Comparison of ENCODE assay signal across 8 cellular contexts in genomic region chr19:38618590-38619360, GRCh38. TPM values are rescaled to one million over a fixed set of nuclear protein-coding genes. Genes with fewer than 3 reads are reported as not detected.
DNase-seq lines count a peak whose midpoint lies in the region; ATAC-seq, FAIRE-seq and TF ChIP-seq lines count a peak whose summit lies in the region.

TSS of gene EIF3K (plus strand) at chr19:38619188. CDS start at chr19:38619269, 81 bp downstream.

- H3K4me1 Mint-ChIP-seq in T-helper 2 cell treated with Interferon-gamma antibody and Interleukin-4, amounts not matched to agents 5 μg/mL and 100 μg/mL, for 36 hours (ENCODE audit: low read depth), result peaks cover 36% of the 10 kb centered on the region

- peak within 1 kb of the TSS; percentile 75 to 91 for H3K4me3 ChIP-seq in ascending aorta
- peak within 1 kb of the TSS; percentile 92 to 99 for H3K4me3 ChIP-seq in right atrium auricular region
- H3K4me3 ChIP-seq in psoas muscle, result peak within 1 kb of the TSS; percentile 95

- peak; percentile 99 to 100 for DNase-seq in NCI-H1930 (lab: John Stamatoyannopoulos, UW)
- DNase-seq in T-helper 2 cell treated with Interferon-gamma antibody and Interleukin-4, amounts not matched to agents 5 μg/mL and 100 μg/mL, for 36 hours (ENCODE audit: low spot score), result peak; percentile 100
- peak; percentile 97 to 99 for DNase-seq in ascending aorta (ENCODE audit: low spot score in 2 of 2)
- peak; percentile 99 for DNase-seq in right atrium auricular region (ENCODE audit: low spot score)
- peak; percentile 99 to 100 for DNase-seq in psoas muscle
- peak; percentile 99 for DNase-seq in urothelium cell line (ENCODE audit: low spot score)

- H3K36me3 ChIP-seq in ascending aorta, result peaks cover 26 to 31% of the 10 kb centered on the region in 2 donors
- peaks cover 33% of the 10 kb centered on the region for H3K36me3 ChIP-seq in right atrium auricular region
- H3K36me3 ChIP-seq in psoas muscle (ENCODE audit: insufficient read depth in 1 of 2, low read depth in 1 of 2), result peaks cover 2 to 37% of the 10 kb centered on the region in 2 donors

- H3K27ac ChIP-seq in ascending aorta (peak within 1 kb of the TSS; percentile 87 to 88), right atrium auricular region (peak within 1 kb of the TSS; percentile 88 to 93), psoas muscle (peak within 1 kb of the TSS; percentile 93)

- no peaks in the 10 kb centered on the region for H3K9me3 Mint-ChIP-seq in T-helper 2 cell treated with Interferon-gamma antibody and Interleukin-4, amounts not matched to agents 5 μg/mL and 100 μg/mL, for 36 hours

- H3K4me3 Mint-ChIP-seq in T-helper 2 cell treated with Interferon-gamma antibody and Interleukin-4, amounts not matched to agents 5 μg/mL and 100 μg/mL, for 36 hours, result peak within 1 kb of the TSS; percentile 99

- H3K9me3 ChIP-seq in ascending aorta, result no peaks in the 10 kb centered on the region
- no peaks in the 10 kb centered on the region for H3K9me3 ChIP-seq in right atrium auricular region
- H3K9me3 ChIP-seq in psoas muscle, result no peaks in the 10 kb centered on the region

- peak within 1 kb of the TSS; percentile 93 for H3K27ac Mint-ChIP-seq in T-helper 2 cell treated with Interferon-gamma antibody and Interleukin-4, amounts not matched to agents 5 μg/mL and 100 μg/mL, for 36 hours

- FAIRE-seq in urothelium cell line (lab: Jason Lieb, UNC), result peak; percentile 92

- ATAC-seq in HG02943 (IDR thresholded peaks at IDR 0.05; ENCODE audit: low read depth, unreplicated experiment) (peak; percentile 51), psoas muscle (peak; percentile 92 to 97 (median 94))

- no peaks in the 10 kb centered on the region for H3K27me3 Mint-ChIP-seq in T-helper 2 cell treated with Interferon-gamma antibody and Interleukin-4, amounts not matched to agents 5 μg/mL and 100 μg/mL, for 36 hours (ENCODE audit: low read depth)

- H3K27me3 ChIP-seq in ascending aorta (no peaks in the 10 kb centered on the region), right atrium auricular region (no peaks in the 10 kb centered on the region), psoas muscle (ENCODE audit: insufficient read depth in 3 of 3, low read length in 2 of 3) (no peaks in the 10 kb centered on the region)

- peaks cover 59% of the 10 kb centered on the region for H3K36me3 Mint-ChIP-seq in T-helper 2 cell treated with Interferon-gamma antibody and Interleukin-4, amounts not matched to agents 5 μg/mL and 100 μg/mL, for 36 hours (ENCODE audit: low read depth)

- intact Hi-C loops in ascending aorta (cut with DNase I) (loop anchor here (1.0 to 5.0 kb wide), 7 partner anchors 28 to 281 kb away; partner anchors contain the start of genes ACTN4, ECH1, GGN and NFKBIB), psoas muscle (cut with DNase I) (no loop called here)

- peak; percentile 89 for TF ChIP-seq POLR2A in GM15510 (IDR thresholded peaks at IDR 0.05; ENCODE audit: borderline replicate concordance, extremely low read depth, insufficient read length)

- H3K4me1 ChIP-seq in ascending aorta (peaks cover 9 to 10% of the 10 kb centered on the region in 2 donors), right atrium auricular region (peaks cover 0 to 23% of the 10 kb centered on the region in 2 donors), psoas muscle (peaks cover 13% of the 10 kb centered on the region)

- WGBS in psoas muscle, 3 donors, result 0 to 1% (median 1%) methylated on average over 63 to 64 of the region's 64 CpGs

- TF ChIP-seq CTCF in ascending aorta (IDR thresholded peaks at IDR 0.05), result no peak
- TF ChIP-seq CTCF in right atrium auricular region (IDR thresholded peaks at IDR 0.05), result peak in 1 of 2 donors; percentile 31
- TF ChIP-seq CTCF in psoas muscle (IDR thresholded peaks at IDR 0.05), result no peak

RNA-seq across cellular contexts. Expression of gene EIF3K, which starts in this region (rescaled TPM):
- total RNA-seq in ascending aorta, result 696 TPM
- total RNA-seq in right atrium auricular region, result 100 to 1,000 TPM; 716 to 786 TPM
- 100 to 1,000 TPM; 367 to 549 (median 436) TPM for total RNA-seq in psoas muscle
- polyA plus RNA-seq in psoas muscle, result 100 to 1,000 TPM; 422 to 984 (median 637) TPM

Comparison
In these comparisons a context has a peak if more than half of its experiments do, and no peak if none do; other contexts are left out.
1. Peak in every context shown above with its lines: DNase-seq, ATAC-seq, H3K4me3 ChIP-seq and H3K27ac ChIP-seq.